Comparison of ENCODE assay signal across 1 cellular context in the genomic region with DNA sequence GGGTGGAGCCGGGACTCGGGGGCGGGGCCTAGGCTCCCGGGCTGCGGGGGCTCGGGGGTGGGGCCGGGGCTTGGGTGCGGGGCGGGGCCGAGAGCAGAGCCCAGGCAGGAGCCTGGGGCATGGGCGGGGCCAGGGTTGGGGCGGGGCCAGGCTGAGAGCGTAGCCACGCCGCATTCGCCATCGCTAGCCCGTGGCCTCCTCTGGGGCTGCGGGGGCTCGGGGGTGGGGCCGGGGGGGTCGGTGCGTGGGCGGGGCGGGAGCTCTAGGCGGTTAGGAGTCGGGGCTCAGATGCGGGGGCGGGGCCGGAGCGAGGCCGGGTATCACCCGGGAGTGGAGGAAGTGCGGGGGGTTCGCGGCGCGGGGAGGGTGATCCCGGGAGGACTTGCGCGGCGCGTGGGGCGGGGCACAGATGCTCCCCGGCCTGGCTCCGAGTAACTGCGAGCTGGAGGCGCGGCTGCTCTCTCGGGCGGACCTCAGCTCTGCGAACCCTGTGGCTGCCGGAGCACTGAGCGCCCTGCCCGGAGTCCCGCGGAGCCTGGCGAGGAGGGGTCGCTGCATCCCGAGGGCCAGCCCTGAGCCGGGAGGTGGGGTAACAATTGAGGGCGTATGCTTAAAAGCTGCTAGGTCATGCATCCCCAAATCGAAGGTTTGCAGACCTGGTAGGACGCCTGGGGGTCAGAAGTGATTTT.
A peak's percentile ranks its signal among the peaks of the same experiment; 100 is the strongest.
TF ChIP-seq lines count a peak whose summit lies in the region.

No MANE protein-coding gene starts in this region.

TF ChIP-seq in HepG2, 621 proteins besides CTCF, POLR2A, EP300 and RAD21 (continued from another document and continues in another):
- TF ChIP-seq HNRNPK (IDR thresholded peaks at IDR 0.05; ENCODE audit: low read depth, low read length, poor library complexity, severe bottlenecking) (peak; percentile 75), FLYWCH1 (CRISPR knock-in tag; IDR thresholded peaks at IDR 0.05) (no peak), HCFC1 (IDR thresholded peaks at IDR 0.05; ENCODE audit: low read depth, low read length) (0 out of 2 replicates have a peak, but pooled peaks have one; percentile 18), ZNF607 (CRISPR knock-in tag; IDR thresholded peaks at IDR 0.05; ENCODE audit: borderline replicate concordance) (peak; percentile 48; the same call in 1 of the 2 replicates), MBD4 (IDR thresholded peaks at IDR 0.05; ENCODE audit: borderline replicate concordance, low read length) (no peak), ESRRA (CRISPR knock-in tag; IDR thresholded peaks at IDR 0.05; ENCODE audit: low read depth) (no peak), ZNF24 (IDR thresholded peaks at IDR 0.05) (no peak), ZNF777 (CRISPR knock-in tag; IDR thresholded peaks at IDR 0.05) (no peak), MIXL1 (CRISPR knock-in tag; IDR thresholded peaks at IDR 0.05) (no peak), ZNF432 (CRISPR knock-in tag; IDR thresholded peaks at IDR 0.05; ENCODE audit: borderline replicate concordance) (no peak), SIN3B (IDR thresholded peaks at IDR 0.05; ENCODE audit: low read length) (no peak), EZH2 (conservative IDR thresholded peaks at IDR 0.05; ENCODE audit: low read depth, low read length) (no peak), ZBTB21 (CRISPR knock-in tag; IDR thresholded peaks at IDR 0.05) (no peak), ZFP41 (CRISPR knock-in tag; IDR thresholded peaks at IDR 0.05; ENCODE audit: borderline replicate concordance) (no peak), HDAC2 (CRISPR knock-in tag; IDR thresholded peaks at IDR 0.05) (peak; percentile 73), TARDBP (CRISPR knock-in tag; IDR thresholded peaks at IDR 0.05) (0 out of 2 replicates have a peak, but pooled peaks have one; percentile 24), CREM (IDR thresholded peaks at IDR 0.05) (no peak), CREM (CRISPR knock-in tag; IDR thresholded peaks at IDR 0.05) (no peak), ZNF143 (CRISPR knock-in tag; IDR thresholded peaks at IDR 0.05) (peak; percentile 81), BORCS8-MEF2B (CRISPR knock-in tag; IDR thresholded peaks at IDR 0.05) (peak; percentile 35), FOXO1 (CRISPR knock-in tag; IDR thresholded peaks at IDR 0.05) (peak; percentile 65; the same call in 1 of the 2 replicates), ZNF564 (CRISPR knock-in tag; IDR thresholded peaks at IDR 0.05) (no peak)
- TF ChIP-seq, protein P1, sequence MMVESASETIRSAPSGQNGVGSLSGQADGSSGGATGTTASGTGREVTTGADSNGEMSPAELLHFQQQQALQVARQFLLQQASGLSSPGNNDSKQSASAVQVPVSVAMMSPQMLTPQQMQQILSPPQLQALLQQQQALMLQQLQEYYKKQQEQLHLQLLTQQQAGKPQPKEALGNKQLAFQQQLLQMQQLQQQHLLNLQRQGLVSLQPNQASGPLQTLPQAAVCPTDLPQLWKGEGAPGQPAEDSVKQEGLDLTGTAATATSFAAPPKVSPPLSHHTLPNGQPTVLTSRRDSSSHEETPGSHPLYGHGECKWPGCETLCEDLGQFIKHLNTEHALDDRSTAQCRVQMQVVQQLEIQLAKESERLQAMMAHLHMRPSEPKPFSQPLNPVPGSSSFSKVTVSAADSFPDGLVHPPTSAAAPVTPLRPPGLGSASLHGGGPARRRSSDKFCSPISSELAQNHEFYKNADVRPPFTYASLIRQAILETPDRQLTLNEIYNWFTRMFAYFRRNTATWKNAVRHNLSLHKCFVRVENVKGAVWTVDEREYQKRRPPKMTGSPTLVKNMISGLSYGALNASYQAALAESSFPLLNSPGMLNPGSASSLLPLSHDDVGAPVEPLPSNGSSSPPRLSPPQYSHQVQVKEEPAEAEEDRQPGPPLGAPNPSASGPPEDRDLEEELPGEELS (CRISPR knock-in tag; IDR thresholded peaks at IDR 0.05): 0 out of 2 replicates have a peak, but pooled peaks have one; percentile 24
- TF ChIP-seq, protein P2, sequence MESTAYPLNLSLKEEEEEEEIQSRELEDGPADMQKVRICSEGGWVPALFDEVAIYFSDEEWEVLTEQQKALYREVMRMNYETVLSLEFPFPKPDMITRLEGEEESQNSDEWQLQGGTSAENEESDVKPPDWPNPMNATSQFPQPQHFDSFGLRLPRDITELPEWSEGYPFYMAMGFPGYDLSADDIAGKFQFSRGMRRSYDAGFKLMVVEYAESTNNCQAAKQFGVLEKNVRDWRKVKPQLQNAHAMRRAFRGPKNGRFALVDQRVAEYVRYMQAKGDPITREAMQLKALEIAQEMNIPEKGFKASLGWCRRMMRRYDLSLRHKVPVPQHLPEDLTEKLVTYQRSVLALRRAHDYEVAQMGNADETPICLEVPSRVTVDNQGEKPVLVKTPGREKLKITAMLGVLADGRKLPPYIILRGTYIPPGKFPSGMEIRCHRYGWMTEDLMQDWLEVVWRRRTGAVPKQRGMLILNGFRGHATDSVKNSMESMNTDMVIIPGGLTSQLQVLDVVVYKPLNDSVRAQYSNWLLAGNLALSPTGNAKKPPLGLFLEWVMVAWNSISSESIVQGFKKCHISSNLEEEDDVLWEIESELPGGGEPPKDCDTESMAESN (CRISPR knock-in tag; conservative IDR thresholded peaks at IDR 0.05): peak; percentile 69
- TF ChIP-seq, protein P3, sequence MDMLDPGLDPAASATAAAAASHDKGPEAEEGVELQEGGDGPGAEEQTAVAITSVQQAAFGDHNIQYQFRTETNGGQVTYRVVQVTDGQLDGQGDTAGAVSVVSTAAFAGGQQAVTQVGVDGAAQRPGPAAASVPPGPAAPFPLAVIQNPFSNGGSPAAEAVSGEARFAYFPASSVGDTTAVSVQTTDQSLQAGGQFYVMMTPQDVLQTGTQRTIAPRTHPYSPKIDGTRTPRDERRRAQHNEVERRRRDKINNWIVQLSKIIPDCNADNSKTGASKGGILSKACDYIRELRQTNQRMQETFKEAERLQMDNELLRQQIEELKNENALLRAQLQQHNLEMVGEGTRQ (IDR thresholded peaks at IDR 0.05; ENCODE audit: low read depth, low read length): no peak
- TF ChIP-seq, protein P3 (CRISPR knock-in tag; IDR thresholded peaks at IDR 0.05; ENCODE audit: borderline replicate concordance): peak; percentile 5; the same call in 1 of the 2 replicates
- TF ChIP-seq, protein P4, sequence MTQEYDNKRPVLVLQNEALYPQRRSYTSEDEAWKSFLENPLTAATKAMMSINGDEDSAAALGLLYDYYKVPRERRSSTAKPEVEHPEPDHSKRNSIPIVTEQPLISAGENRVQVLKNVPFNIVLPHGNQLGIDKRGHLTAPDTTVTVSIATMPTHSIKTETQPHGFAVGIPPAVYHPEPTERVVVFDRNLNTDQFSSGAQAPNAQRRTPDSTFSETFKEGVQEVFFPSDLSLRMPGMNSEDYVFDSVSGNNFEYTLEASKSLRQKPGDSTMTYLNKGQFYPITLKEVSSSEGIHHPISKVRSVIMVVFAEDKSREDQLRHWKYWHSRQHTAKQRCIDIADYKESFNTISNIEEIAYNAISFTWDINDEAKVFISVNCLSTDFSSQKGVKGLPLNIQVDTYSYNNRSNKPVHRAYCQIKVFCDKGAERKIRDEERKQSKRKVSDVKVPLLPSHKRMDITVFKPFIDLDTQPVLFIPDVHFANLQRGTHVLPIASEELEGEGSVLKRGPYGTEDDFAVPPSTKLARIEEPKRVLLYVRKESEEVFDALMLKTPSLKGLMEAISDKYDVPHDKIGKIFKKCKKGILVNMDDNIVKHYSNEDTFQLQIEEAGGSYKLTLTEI (CRISPR knock-in tag; conservative IDR thresholded peaks at IDR 0.05): no peak
- TF ChIP-seq, protein P5, sequence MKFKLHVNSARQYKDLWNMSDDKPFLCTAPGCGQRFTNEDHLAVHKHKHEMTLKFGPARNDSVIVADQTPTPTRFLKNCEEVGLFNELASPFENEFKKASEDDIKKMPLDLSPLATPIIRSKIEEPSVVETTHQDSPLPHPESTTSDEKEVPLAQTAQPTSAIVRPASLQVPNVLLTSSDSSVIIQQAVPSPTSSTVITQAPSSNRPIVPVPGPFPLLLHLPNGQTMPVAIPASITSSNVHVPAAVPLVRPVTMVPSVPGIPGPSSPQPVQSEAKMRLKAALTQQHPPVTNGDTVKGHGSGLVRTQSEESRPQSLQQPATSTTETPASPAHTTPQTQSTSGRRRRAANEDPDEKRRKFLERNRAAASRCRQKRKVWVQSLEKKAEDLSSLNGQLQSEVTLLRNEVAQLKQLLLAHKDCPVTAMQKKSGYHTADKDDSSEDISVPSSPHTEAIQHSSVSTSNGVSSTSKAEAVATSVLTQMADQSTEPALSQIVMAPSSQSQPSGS (CRISPR knock-in tag; IDR thresholded peaks at IDR 0.05): 0 out of 2 replicates have a peak, but pooled peaks have one; percentile 31
- TF ChIP-seq, protein P6, sequence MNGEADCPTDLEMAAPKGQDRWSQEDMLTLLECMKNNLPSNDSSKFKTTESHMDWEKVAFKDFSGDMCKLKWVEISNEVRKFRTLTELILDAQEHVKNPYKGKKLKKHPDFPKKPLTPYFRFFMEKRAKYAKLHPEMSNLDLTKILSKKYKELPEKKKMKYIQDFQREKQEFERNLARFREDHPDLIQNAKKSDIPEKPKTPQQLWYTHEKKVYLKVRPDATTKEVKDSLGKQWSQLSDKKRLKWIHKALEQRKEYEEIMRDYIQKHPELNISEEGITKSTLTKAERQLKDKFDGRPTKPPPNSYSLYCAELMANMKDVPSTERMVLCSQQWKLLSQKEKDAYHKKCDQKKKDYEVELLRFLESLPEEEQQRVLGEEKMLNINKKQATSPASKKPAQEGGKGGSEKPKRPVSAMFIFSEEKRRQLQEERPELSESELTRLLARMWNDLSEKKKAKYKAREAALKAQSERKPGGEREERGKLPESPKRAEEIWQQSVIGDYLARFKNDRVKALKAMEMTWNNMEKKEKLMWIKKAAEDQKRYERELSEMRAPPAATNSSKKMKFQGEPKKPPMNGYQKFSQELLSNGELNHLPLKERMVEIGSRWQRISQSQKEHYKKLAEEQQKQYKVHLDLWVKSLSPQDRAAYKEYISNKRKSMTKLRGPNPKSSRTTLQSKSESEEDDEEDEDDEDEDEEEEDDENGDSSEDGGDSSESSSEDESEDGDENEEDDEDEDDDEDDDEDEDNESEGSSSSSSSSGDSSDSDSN (CRISPR knock-in tag; IDR thresholded peaks at IDR 0.05): peak; percentile 76
- TF ChIP-seq, protein P7, sequence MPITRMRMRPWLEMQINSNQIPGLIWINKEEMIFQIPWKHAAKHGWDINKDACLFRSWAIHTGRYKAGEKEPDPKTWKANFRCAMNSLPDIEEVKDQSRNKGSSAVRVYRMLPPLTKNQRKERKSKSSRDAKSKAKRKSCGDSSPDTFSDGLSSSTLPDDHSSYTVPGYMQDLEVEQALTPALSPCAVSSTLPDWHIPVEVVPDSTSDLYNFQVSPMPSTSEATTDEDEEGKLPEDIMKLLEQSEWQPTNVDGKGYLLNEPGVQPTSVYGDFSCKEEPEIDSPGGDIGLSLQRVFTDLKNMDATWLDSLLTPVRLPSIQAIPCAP (CRISPR knock-in tag; IDR thresholded peaks at IDR 0.05; ENCODE audit: low read depth): no peak
- TF ChIP-seq, protein P8, sequence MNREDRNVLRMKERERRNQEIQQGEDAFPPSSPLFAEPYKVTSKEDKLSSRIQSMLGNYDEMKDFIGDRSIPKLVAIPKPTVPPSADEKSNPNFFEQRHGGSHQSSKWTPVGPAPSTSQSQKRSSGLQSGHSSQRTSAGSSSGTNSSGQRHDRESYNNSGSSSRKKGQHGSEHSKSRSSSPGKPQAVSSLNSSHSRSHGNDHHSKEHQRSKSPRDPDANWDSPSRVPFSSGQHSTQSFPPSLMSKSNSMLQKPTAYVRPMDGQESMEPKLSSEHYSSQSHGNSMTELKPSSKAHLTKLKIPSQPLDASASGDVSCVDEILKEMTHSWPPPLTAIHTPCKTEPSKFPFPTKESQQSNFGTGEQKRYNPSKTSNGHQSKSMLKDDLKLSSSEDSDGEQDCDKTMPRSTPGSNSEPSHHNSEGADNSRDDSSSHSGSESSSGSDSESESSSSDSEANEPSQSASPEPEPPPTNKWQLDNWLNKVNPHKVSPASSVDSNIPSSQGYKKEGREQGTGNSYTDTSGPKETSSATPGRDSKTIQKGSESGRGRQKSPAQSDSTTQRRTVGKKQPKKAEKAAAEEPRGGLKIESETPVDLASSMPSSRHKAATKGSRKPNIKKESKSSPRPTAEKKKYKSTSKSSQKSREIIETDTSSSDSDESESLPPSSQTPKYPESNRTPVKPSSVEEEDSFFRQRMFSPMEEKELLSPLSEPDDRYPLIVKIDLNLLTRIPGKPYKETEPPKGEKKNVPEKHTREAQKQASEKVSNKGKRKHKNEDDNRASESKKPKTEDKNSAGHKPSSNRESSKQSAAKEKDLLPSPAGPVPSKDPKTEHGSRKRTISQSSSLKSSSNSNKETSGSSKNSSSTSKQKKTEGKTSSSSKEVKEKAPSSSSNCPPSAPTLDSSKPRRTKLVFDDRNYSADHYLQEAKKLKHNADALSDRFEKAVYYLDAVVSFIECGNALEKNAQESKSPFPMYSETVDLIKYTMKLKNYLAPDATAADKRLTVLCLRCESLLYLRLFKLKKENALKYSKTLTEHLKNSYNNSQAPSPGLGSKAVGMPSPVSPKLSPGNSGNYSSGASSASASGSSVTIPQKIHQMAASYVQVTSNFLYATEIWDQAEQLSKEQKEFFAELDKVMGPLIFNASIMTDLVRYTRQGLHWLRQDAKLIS (CRISPR knock-in tag; IDR thresholded peaks at IDR 0.05): no peak
- TF ChIP-seq, protein P9, sequence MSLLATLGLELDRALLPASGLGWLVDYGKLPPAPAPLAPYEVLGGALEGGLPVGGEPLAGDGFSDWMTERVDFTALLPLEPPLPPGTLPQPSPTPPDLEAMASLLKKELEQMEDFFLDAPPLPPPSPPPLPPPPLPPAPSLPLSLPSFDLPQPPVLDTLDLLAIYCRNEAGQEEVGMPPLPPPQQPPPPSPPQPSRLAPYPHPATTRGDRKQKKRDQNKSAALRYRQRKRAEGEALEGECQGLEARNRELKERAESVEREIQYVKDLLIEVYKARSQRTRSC (CRISPR knock-in tag; IDR thresholded peaks at IDR 0.05; ENCODE audit: low read depth): 0 out of 2 replicates have a peak, but pooled peaks have one; percentile 14
- TF ChIP-seq, protein P10, sequence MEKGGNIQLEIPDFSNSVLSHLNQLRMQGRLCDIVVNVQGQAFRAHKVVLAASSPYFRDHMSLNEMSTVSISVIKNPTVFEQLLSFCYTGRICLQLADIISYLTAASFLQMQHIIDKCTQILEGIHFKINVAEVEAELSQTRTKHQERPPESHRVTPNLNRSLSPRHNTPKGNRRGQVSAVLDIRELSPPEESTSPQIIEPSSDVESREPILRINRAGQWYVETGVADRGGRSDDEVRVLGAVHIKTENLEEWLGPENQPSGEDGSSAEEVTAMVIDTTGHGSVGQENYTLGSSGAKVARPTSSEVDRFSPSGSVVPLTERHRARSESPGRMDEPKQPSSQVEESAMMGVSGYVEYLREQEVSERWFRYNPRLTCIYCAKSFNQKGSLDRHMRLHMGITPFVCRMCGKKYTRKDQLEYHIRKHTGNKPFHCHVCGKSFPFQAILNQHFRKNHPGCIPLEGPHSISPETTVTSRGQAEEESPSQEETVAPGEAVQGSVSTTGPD (CRISPR knock-in tag; IDR thresholded peaks at IDR 0.05): no peak
